ENCODE assay signal across 21 cellular contexts in the genomic region with DNA sequence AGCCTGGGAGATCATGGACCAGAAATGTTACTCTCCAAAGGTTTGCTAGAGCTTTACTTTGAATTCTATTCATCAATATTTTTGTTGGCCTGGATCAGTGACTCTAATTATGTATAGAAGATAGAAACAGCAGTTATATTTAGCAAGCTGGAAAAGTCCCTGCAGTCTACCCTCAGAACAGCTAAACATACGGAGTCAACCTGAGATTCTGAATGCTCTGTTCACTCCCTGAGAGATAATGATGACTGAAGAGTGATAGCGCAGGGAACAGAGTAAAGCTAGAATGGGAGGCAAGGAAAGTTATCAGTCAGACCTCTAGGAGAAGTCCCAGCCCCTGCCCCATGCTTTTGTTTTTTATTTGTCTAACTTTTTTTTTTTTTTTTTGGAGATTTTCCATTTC.
"Had no signal": no experiment of that assay in that cellular context is flagged by ENCODE, and none has a peak within 500 bp of the region (broad histone marks: within the 10 kb centered on the region; RNA-seq: fewer than 3 reads in every experiment).

No MANE protein-coding gene starts in this region.

- H3K9me3 ChIP-seq: gastroesophageal sphincter, neutrophil, upper lobe of right lung had no signal

- H3K27me3 ChIP-seq: gastroesophageal sphincter, neutrophil, upper lobe of right lung had no signal

- H3K27ac ChIP-seq: gastroesophageal sphincter, neutrophil, parathyroid adenoma, upper lobe of right lung, VCaP had no signal

- H3K4me3 ChIP-seq: gastroesophageal sphincter, upper lobe of right lung had no signal

- ATAC-seq: activated CD8-positive, alpha-beta T cell treated with anti-CD3 and anti-CD28 coated beads, Interleukin-2, amount 10 ng/mL, durations not matched to agents 7 days and 5 days; activated naive CD8-positive, alpha-beta T cell treated with anti-CD3 and anti-CD28 coated beads, Interleukin-2, amount 50 U/mL, for 24 hours; gastroesophageal sphincter; natural killer cell treated with Interleukin-12 subunit alpha and Interleukin-12 subunit beta and Interleukin-15 and Interleukin-18, amount 100 ng/mL, for 72 hours; sciatic nerve; upper lobe of right lung had no signal

- DNase-seq: activated CD4-positive, alpha-beta T cell treated with anti-CD3 and anti-CD28 coated beads, Interleukin-2, amount 50 U/mL, for 1 hour; activated CD4-positive, CD25-positive, alpha-beta regulatory T cell treated with anti-CD3 and anti-CD28 coated beads, Interleukin-2, amount 50 U/mL, for 72 hours; activated CD8-positive, alpha-beta T cell treated with anti-CD3 and anti-CD28 coated beads, Interleukin-2, amount 10 ng/mL, durations not matched to agents 7 days and 5 days; activated gamma-delta T cell; activated naive CD4-positive, alpha-beta T cell treated with anti-CD3 and anti-CD28 coated beads, Interleukin-2, amount 50 U/mL, for 16 hours; activated naive CD8-positive, alpha-beta T cell treated with anti-CD3 and anti-CD28 coated beads, Interleukin-2, amount 50 U/mL, for 24 hours; central memory CD4-positive, alpha-beta T cell; endodermal cell; head of caudate nucleus; small intestine; stimulated activated CD4-positive, alpha-beta T cell treated with anti-CD3 and anti-CD28 coated beads, Interleukin-2, amount 100 ng/mL, for 48 hours; stimulated activated naive CD4-positive, alpha-beta T cell; SW 1271; T-helper 2 cell; upper lobe of right lung had no signal

- H3K4me1 ChIP-seq: parathyroid adenoma, upper lobe of right lung had no signal

- H3K9ac ChIP-seq: parathyroid adenoma had no signal

- H3K36me3 ChIP-seq: gastroesophageal sphincter, neutrophil, upper lobe of right lung had no signal
